Comparison of ENCODE assay signal across 1 cellular context in genomic region chr3:172098698-172099494, GRCh38.
TF ChIP-seq lines count a peak whose summit lies in the region.

No MANE protein-coding gene starts in this region.

TF ChIP-seq in HepG2, 621 proteins besides CTCF, POLR2A, EP300 and RAD21 (continued from another document and continues in another):
- TF ChIP-seq TGIF2 (CRISPR knock-in tag; IDR thresholded peaks at IDR 0.05), result no peak
- peak; percentile 46; the same call in 1 of the 2 replicates for TF ChIP-seq MIER2 (CRISPR knock-in tag; IDR thresholded peaks at IDR 0.05)
- no peak for TF ChIP-seq BCLAF1 (IDR thresholded peaks at IDR 0.05)
- TF ChIP-seq TCF12 (IDR thresholded peaks at IDR 0.05), result no peak
- TF ChIP-seq TCF12 (CRISPR knock-in tag; IDR thresholded peaks at IDR 0.05), result no peak
- TF ChIP-seq PAWR (CRISPR knock-in tag; IDR thresholded peaks at IDR 0.05; ENCODE audit: borderline replicate concordance), result no peak
- TF ChIP-seq ZNF383 (CRISPR knock-in tag; IDR thresholded peaks at IDR 0.05; ENCODE audit: borderline replicate concordance), result no peak
- no peak for TF ChIP-seq FOXC1 (CRISPR knock-in tag; IDR thresholded peaks at IDR 0.05; ENCODE audit: borderline replicate concordance)
- TF ChIP-seq KLF15 (CRISPR knock-in tag; IDR thresholded peaks at IDR 0.05; ENCODE audit: borderline replicate concordance), result no peak
- TF ChIP-seq SCMH1 (CRISPR knock-in tag; IDR thresholded peaks at IDR 0.05; ENCODE audit: borderline replicate concordance), result no peak
- TF ChIP-seq ZNF556 (CRISPR knock-in tag; IDR thresholded peaks at IDR 0.05; ENCODE audit: borderline replicate concordance), result no peak; the same call in 1 of the 2 replicates
- TF ChIP-seq ZNF749 (CRISPR knock-in tag; IDR thresholded peaks at IDR 0.05; ENCODE audit: borderline replicate concordance), result no peak
- 0 out of 2 replicates have a peak, but pooled peaks have one; percentile 22 for TF ChIP-seq KDM2A (CRISPR knock-in tag; IDR thresholded peaks at IDR 0.05; ENCODE audit: borderline replicate concordance, low read depth)
- no peak for TF ChIP-seq ZNF615 (CRISPR knock-in tag; IDR thresholded peaks at IDR 0.05; ENCODE audit: borderline replicate concordance)
- TF ChIP-seq ZNF260 (CRISPR knock-in tag; IDR thresholded peaks at IDR 0.05; ENCODE audit: borderline replicate concordance, low read depth), result no peak
- TF ChIP-seq ZBTB20 (CRISPR knock-in tag; IDR thresholded peaks at IDR 0.05; ENCODE audit: borderline replicate concordance, low read depth), result peak; percentile 81; the same call in 1 of the 2 replicates
- no peak for TF ChIP-seq NFRKB (IDR thresholded peaks at IDR 0.05)
- no peak for TF ChIP-seq SYNCRIP (IDR thresholded peaks at IDR 0.05; ENCODE audit: insufficient read depth, low read depth, low read length)
- peak; percentile 44; the same call in 1 of the 2 replicates for TF ChIP-seq ZNF503 (CRISPR knock-in tag; IDR thresholded peaks at IDR 0.05)
- peak; percentile 84 for TF ChIP-seq ARID5B (CRISPR knock-in tag; IDR thresholded peaks at IDR 0.05)
- TF ChIP-seq TBX3 (IDR thresholded peaks at IDR 0.05; ENCODE audit: borderline replicate concordance), result no peak
- TF ChIP-seq IRF1 (CRISPR knock-in tag; IDR thresholded peaks at IDR 0.05; ENCODE audit: low read depth), result no peak
- no peak for TF ChIP-seq JUND (CRISPR knock-in tag; IDR thresholded peaks at IDR 0.05)
- TF ChIP-seq ZBTB26 (CRISPR knock-in tag; IDR thresholded peaks at IDR 0.05; ENCODE audit: borderline replicate concordance), result peak; percentile 96
- no peak for TF ChIP-seq SALL2 (CRISPR knock-in tag; IDR thresholded peaks at IDR 0.05)
- TF ChIP-seq ZNF670 (CRISPR knock-in tag; IDR thresholded peaks at IDR 0.05; ENCODE audit: borderline replicate concordance), result no peak
- TF ChIP-seq ZNF691 (CRISPR knock-in tag; IDR thresholded peaks at IDR 0.05; ENCODE audit: borderline replicate concordance, low read depth), result 0 out of 2 replicates have a peak, but pooled peaks have one; percentile 21
- no peak for TF ChIP-seq SKI (IDR thresholded peaks at IDR 0.05; ENCODE audit: partially characterized antibody)
- TF ChIP-seq ZBTB49 (CRISPR knock-in tag; IDR thresholded peaks at IDR 0.05; ENCODE audit: borderline replicate concordance), result no peak
- peak; percentile 37; the same call in 1 of the 2 replicates for TF ChIP-seq MEIS2 (CRISPR knock-in tag; IDR thresholded peaks at IDR 0.05)
- peak; percentile 58; the same call in 1 of the 2 replicates for TF ChIP-seq ZNF710 (CRISPR knock-in tag; IDR thresholded peaks at IDR 0.05; ENCODE audit: borderline replicate concordance)
- no peak for TF ChIP-seq ZNF790 (CRISPR knock-in tag; IDR thresholded peaks at IDR 0.05; ENCODE audit: borderline replicate concordance)
- no peak for TF ChIP-seq ZBTB14 (CRISPR knock-in tag; IDR thresholded peaks at IDR 0.05)
- TF ChIP-seq POGK (CRISPR knock-in tag; conservative IDR thresholded peaks at IDR 0.05), result 0 out of 2 replicates have a peak, but pooled peaks have one; percentile 18
- no peak for TF ChIP-seq ZBTB21 (CRISPR knock-in tag; IDR thresholded peaks at IDR 0.05)
- TF ChIP-seq MBD4 (IDR thresholded peaks at IDR 0.05; ENCODE audit: borderline replicate concordance, low read length), result 0 out of 2 replicates have a peak, but pooled peaks have one; percentile 53
- TF ChIP-seq ASH2L (IDR thresholded peaks at IDR 0.05; ENCODE audit: insufficient read length, low read depth, low read length), result peak; percentile 41
- TF ChIP-seq TRIM24 (CRISPR knock-in tag; IDR thresholded peaks at IDR 0.05), result no peak
- no peak for TF ChIP-seq ETS1 (CRISPR knock-in tag; IDR thresholded peaks at IDR 0.05)
